Comparison of ENCODE assay signal across 14 cellular contexts in genomic region chr17:419073-419735, GRCh38. TPM values are rescaled to one million over a fixed set of nuclear protein-coding genes. Genes with fewer than 3 reads are reported as not detected.
DNase-seq lines count a peak whose midpoint lies in the region; ATAC-seq and TF ChIP-seq lines count a peak whose summit lies in the region.
"Had no signal": no experiment of that assay in that cellular context is flagged by ENCODE, and none has a peak within 500 bp of the region (broad histone marks: within the 10 kb centered on the region; RNA-seq: fewer than 3 reads in every experiment).

No MANE protein-coding gene starts in this region.

- WGBS in mammary epithelial cell (ENCODE audit: low coverage, missing lambda C conversion rate): 86% methylated on average over 12 of the region's 13 CpGs
- WGBS in lower leg skin, 2 donors: 80 to 86% methylated on average over 13 of the region's 13 CpGs

- no peaks in the 10 kb centered on the region for H3K79me2 ChIP-seq in mammary epithelial cell (ENCODE audit: insufficient read depth, low read length)

- no peak overlapping the region for H3K4me3 Mint-ChIP-seq in activated naive CD8-positive, alpha-beta T cell treated with anti-CD3 and anti-CD28 coated beads, Interleukin-2, amount 50 U/mL, for 24 hours

- H3K36me3 Mint-ChIP-seq in activated naive CD8-positive, alpha-beta T cell treated with anti-CD3 and anti-CD28 coated beads, Interleukin-2, amount 50 U/mL, for 24 hours (ENCODE audit: low read depth): peaks cover under 1% of the 10 kb centered on the region

- CTCF ChIA-PET in mammary epithelial cell (lab: Charles Lee; ENCODE audit: low non-redundant PET): no interaction called here

- no peak overlapping the region for H3K4me3 ChIP-seq in mammary epithelial cell (replicated peaks in 1 of 3; ENCODE audit: insufficient read depth in 1 of 3, low read depth in 2 of 3, low read length in 3 of 3)
- no peak overlapping the region for H3K4me3 ChIP-seq in lower leg skin (ENCODE audit: low read depth, poor library complexity, severe bottlenecking)
- H3K4me3 ChIP-seq: GM23248 had no signal

- intact Hi-C loops in mammary epithelial cell (cut with micrococcal nuclease) (no loop called here), lower leg skin (cut with DNase I; ENCODE audit: low total_unique reads) (no loop called here)

- H3K27me3 ChIP-seq in mammary epithelial cell (ENCODE audit: insufficient read depth, low read length): no peaks in the 10 kb centered on the region

- H3K4me1 Mint-ChIP-seq in activated naive CD8-positive, alpha-beta T cell treated with anti-CD3 and anti-CD28 coated beads, Interleukin-2, amount 50 U/mL, for 24 hours: peaks cover 60% of the 10 kb centered on the region

- no peak overlapping the region for H3K27ac ChIP-seq in mammary epithelial cell (ENCODE audit: insufficient read depth, low read depth, low read length)
- H3K27ac ChIP-seq: GM23248 had no signal

- H3K4me2 ChIP-seq in mammary epithelial cell (ENCODE audit: insufficient read depth, low read depth, low read length): no peak overlapping the region

- ATAC-seq in activated naive CD8-positive, alpha-beta T cell treated with anti-CD3 and anti-CD28 coated beads, Interleukin-2, amount 50 U/mL, for 24 hours: peak; percentile 11
- ATAC-seq in GM18870 (IDR thresholded peaks at IDR 0.05; ENCODE audit: unreplicated experiment): no peak

- H3K4me1 ChIP-seq in mammary epithelial cell (ENCODE audit: insufficient read depth, low read length): no peaks in the 10 kb centered on the region

- H3K27me3 Mint-ChIP-seq in activated naive CD8-positive, alpha-beta T cell treated with anti-CD3 and anti-CD28 coated beads, Interleukin-2, amount 50 U/mL, for 24 hours: peaks cover 3% of the 10 kb centered on the region

- H3K9ac ChIP-seq in mammary epithelial cell (ENCODE audit: insufficient read depth, low read length): no peak overlapping the region
- H3K9ac ChIP-seq: GM23248 had no signal

- H3K9me3 ChIP-seq in mammary epithelial cell (replicated peaks; ENCODE audit: insufficient read depth, low read length): no peaks in the 10 kb centered on the region

- DNase-seq in activated gamma-delta T cell treated with Interleukin-2 at 50 U/mL for 16 hours (peak; percentile 45), activated gamma-delta T cell (lab: John Stamatoyannopoulos, UW) (no peak), T-helper 22 cell (ENCODE audit: low read depth) (peak; percentile 33), mammary epithelial cell (no peak), lower leg skin (ENCODE audit: low spot score in 2 of 2) (no peak)
- peak; percentile 28 for DNase-seq in activated naive CD8-positive, alpha-beta T cell treated with anti-CD3 and anti-CD28 coated beads, Interleukin-2, amount 50 U/mL, for 24 hours
- peak; percentile 20 for DNase-seq in stimulated activated naive CD4-positive, alpha-beta T cell treated with Interleukin-2 at 50 U/mL for 16 hours (lab: John Stamatoyannopoulos, UW)
- DNase-seq: DMS 273 treated with DMSO at 0.1 percent for 48 hours, mesenchymal stem cell, NCI-H187, NCI-H526, RPMI8226 had no signal

- TF ChIP-seq CTCF in mammary epithelial cell (conservative IDR thresholded peaks at IDR 0.05 in 1 of 2, IDR thresholded peaks at IDR 0.05 in 1 of 2; ENCODE audit: extremely low read depth in 1 of 2, insufficient read depth in 1 of 2, low read depth in 1 of 2, low read length in 2 of 2): no peak
- TF ChIP-seq CTCF in lower leg skin (IDR thresholded peaks at IDR 0.05): no peak

- BruUV-seq in mammary epithelial cell (replicated peaks; lab: Mats Ljungman, UMichigan): no TSS peak

- no peaks in the 10 kb centered on the region for H4K20me1 ChIP-seq in mammary epithelial cell (ENCODE audit: insufficient read depth, low read length)

- no peaks in the 10 kb centered on the region for H3K9me3 Mint-ChIP-seq in activated naive CD8-positive, alpha-beta T cell treated with anti-CD3 and anti-CD28 coated beads, Interleukin-2, amount 50 U/mL, for 24 hours

- TF ChIP-seq POLR2A in lower leg skin (IDR thresholded peaks at IDR 0.05): no peak

- in situ Hi-C loops in mammary epithelial cell (cut with MboI; ENCODE audit: low sequenced_read_pairs in 2 of 2): no loop called here

- H3K36me3 ChIP-seq in mammary epithelial cell (ENCODE audit: insufficient read depth, low read length): no peaks in the 10 kb centered on the region

- dilution Hi-C loops in mammary epithelial cell (cut with HindIII; ENCODE audit: low sequenced_read_pairs): no loop called here

- H3K27ac Mint-ChIP-seq in activated naive CD8-positive, alpha-beta T cell treated with anti-CD3 and anti-CD28 coated beads, Interleukin-2, amount 50 U/mL, for 24 hours: peak overlapping the region; percentile 70

- H2AFZ ChIP-seq in mammary epithelial cell (ENCODE audit: low read depth, low read length): no peak overlapping the region
- H2AFZ ChIP-seq: GM23248 had no signal

RNA-seq across cellular contexts. Expression of gene RFLNB, which starts 26.5 kb away (rescaled TPM):
- 10 to 100 TPM; 14.7 to 32.8 TPM for total RNA-seq in mammary epithelial cell
- 3.2 TPM for polyA plus RNA-seq in mammary epithelial cell
- 9.9 TPM for polyA minus RNA-seq in mammary epithelial cell
- 1 to 10 TPM; 4.7 to 9.5 (median 8.7) TPM for total RNA-seq in lower leg skin

Comparison
In these comparisons a context has a peak if more than half of its experiments do, and no peak if none do; other contexts are left out.
1. DNase-seq: peak in activated gamma-delta T cell treated with Interleukin-2 at 50 U/mL for 16 hours (single experiment), T-helper 22 cell (single experiment), activated naive CD8-positive, alpha-beta T cell treated with anti-CD3 and anti-CD28 coated beads, Interleukin-2, amount 50 U/mL, for 24 hours (single experiment) and stimulated activated naive CD4-positive, alpha-beta T cell treated with Interleukin-2 at 50 U/mL for 16 hours (single experiment); none in activated gamma-delta T cell (single experiment), mammary epithelial cell (single experiment) and lower leg skin (0 of 2).